8 cellular contexts compared by ENCODE assay signal in the genomic region with DNA sequence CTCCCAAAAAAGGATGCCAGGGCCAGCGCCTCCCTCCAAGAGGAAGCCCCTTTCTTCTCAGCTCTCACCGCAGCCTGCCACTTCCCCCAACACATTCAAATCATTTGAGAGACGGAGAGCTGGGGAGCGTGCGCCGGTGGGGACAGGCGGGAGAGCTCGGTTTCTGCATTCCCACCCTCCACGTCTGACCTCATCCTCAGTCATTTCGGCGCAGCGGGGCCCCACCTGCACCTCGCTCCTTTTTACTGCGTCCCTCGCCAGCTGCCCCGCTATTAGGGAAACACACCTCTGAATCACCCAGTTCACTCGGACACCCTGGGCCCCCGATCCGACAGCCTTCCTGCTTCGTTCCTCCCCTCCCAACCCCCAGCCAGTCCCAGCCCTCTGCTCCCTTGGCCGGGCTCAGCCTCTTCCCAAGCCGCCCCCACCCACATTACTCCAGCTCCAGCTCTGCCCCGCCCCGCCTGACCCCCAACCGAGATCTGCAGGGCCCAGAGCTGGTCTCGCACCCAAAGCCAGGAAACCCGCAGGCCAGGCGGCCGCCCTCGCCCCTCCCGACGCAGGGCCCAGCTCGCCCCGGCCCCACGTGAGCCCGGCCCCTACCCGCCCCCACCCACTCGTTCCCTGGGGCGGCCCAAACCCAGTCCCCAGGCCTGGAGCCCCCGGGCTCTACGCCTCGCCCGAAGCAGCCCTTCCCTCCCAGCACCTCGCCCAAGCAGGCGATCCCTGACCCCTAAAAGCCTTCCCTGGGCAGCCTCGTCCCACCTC. TPM values are rescaled to one million over a fixed set of nuclear protein-coding genes. Genes with fewer than 3 reads are reported as not detected.
DNase-seq lines count a peak whose midpoint lies in the region; ATAC-seq lines count a peak whose summit lies in the region.

No MANE protein-coding gene starts in this region.

- in situ Hi-C loops in T47D (cut with HindIII; ENCODE audit: low pct_unique_long_range_greater_than_20kb, low sequenced_read_pairs): no loop called here

- peak overlapping the region; percentile 10 to 92 (median 86) for H3K27ac Mint-ChIP-seq in immature natural killer cell

- H3K27me3 Mint-ChIP-seq in immature natural killer cell (ENCODE audit: low read depth in 3 of 3): peaks cover 12 to 20% (median 12%) of the 10 kb centered on the region in 3 donors

- H3K9me3 Mint-ChIP-seq in immature natural killer cell: no peaks in the 10 kb centered on the region

- H3K9ac ChIP-seq in skeletal muscle tissue (ENCODE audit: low read depth in 1 of 3, low read length in 3 of 3): peak overlapping the region; percentile 92 to 97 (median 97)

- no peaks in the 10 kb centered on the region for H3K27me3 ChIP-seq in skeletal muscle tissue (ENCODE audit: control insufficient read depth in 3 of 3, insufficient read depth in 3 of 3, low read length in 3 of 3)

- H3K4me3 Mint-ChIP-seq in immature natural killer cell: peak overlapping the region; percentile 87 to 91 (median 89)

- no peaks in the 10 kb centered on the region for H3K9me3 ChIP-seq in skeletal muscle tissue (ENCODE audit: control insufficient read depth in 3 of 3, low read length in 3 of 3)

- peak; percentile 30 for ATAC-seq in GM21515 (IDR thresholded peaks at IDR 0.05; ENCODE audit: unreplicated experiment)
- no peak for ATAC-seq in HG03097 (IDR thresholded peaks at IDR 0.05; ENCODE audit: low FRiP score, unreplicated experiment)

- DNase-seq in C1 segment of cervical spinal cord (lab: John Stamatoyannopoulos, UW) (peak in 13 of 14 donors; percentile 31 to 83 (median 70)), NCI-H146 (lab: John Stamatoyannopoulos, UW) (peak; percentile 87), T-helper 2 cell (peak in 3 of 5 experiments; percentile 11 to 34 (median 29)), T47D (ENCODE audit: low read depth in 1 of 2, low spot score in 1 of 2) (peak; percentile 46 to 47), immature natural killer cell (peak; percentile 36 to 53 (median 45))

- no peaks in the 10 kb centered on the region for H3K36me3 Mint-ChIP-seq in immature natural killer cell

- no peaks in the 10 kb centered on the region for H3K36me3 ChIP-seq in skeletal muscle tissue (ENCODE audit: control insufficient read depth in 3 of 3, insufficient read depth in 3 of 3, low read length in 3 of 3)

- peaks cover 31 to 39% of the 10 kb centered on the region in 2 donors for H3K4me1 Mint-ChIP-seq in immature natural killer cell

- peak overlapping the region; percentile 98 for H3K27ac ChIP-seq in skeletal muscle tissue (ENCODE audit: low read depth, low read length)

- H3K4me3 ChIP-seq in skeletal muscle tissue (ENCODE audit: low read length in 3 of 3): peak overlapping the region; percentile 90 to 93 (median 91)

- H3K4me1 ChIP-seq in skeletal muscle tissue (ENCODE audit: control insufficient read depth in 3 of 3, insufficient read depth in 3 of 3, low read length in 3 of 3): peaks cover 16 to 34% (median 32%) of the 10 kb centered on the region in 3 donors

RNA-seq across cellular contexts. Expression of a gene that starts 0.8 kb away (rescaled TPM):
- polyA plus RNA-seq in immature natural killer cell: 10 to 100 TPM; 31.8 to 80.0 (median 32.1) TPM
- total RNA-seq in skeletal muscle tissue: 154 TPM

Comparison
In these comparisons a context has a peak if more than half of its experiments do, and no peak if none do; other contexts are left out.
1. DNase-seq: peak in every context shown above with its lines; median percentile 87 in NCI-H146; 70 in C1 segment of cervical spinal cord; 46 in T47D; 45 in immature natural killer cell; 29 in T-helper 2 cell.